In the genomic region with DNA sequence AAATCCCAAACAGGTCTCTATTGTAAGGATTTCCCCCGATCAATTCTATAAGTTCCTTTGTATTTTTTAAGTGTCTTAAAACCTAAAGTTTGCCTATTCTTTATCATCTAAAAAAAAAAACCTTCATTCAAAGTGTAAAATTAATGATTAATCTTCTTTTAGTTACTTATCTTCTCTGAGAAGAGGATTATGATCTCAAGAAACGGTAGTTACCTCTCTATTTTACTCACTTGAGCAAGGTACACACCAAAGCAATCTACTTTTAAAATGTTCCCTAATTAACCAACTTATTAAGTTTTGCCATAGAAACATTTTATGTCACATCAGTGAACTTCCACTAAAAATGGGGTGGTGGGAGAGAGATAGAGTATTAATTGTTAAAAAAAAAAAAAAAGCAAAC, we compare ENCODE assay signal across 16 cellular contexts. TPM values are rescaled to one million over a fixed set of nuclear protein-coding genes. Genes with fewer than 3 reads are reported as not detected.
DNase-seq lines count a peak whose midpoint lies in the region; ATAC-seq and TF ChIP-seq lines count a peak whose summit lies in the region.
"Had no signal": no experiment of that assay in that cellular context is flagged by ENCODE, and none has a peak within 500 bp of the region (broad histone marks: within the 10 kb centered on the region; RNA-seq: fewer than 3 reads in every experiment).

No MANE protein-coding gene starts in this region.

- H3K36me3 ChIP-seq in hepatocyte (replicated peaks; ENCODE audit: insufficient read depth, low read depth): no peaks in the 10 kb centered on the region
- no peaks in the 10 kb centered on the region for H3K36me3 ChIP-seq in sigmoid colon
- H3K36me3 ChIP-seq: BLaER1 had no signal

- H3K4me3 ChIP-seq in hepatocyte: no peak overlapping the region
- no peak overlapping the region for H3K4me3 ChIP-seq in sigmoid colon
- H3K4me3 ChIP-seq: A549, BLaER1, GM12878 had no signal

- H3K27me3 ChIP-seq in hepatocyte (no peaks in the 10 kb centered on the region), sigmoid colon (no peaks in the 10 kb centered on the region)
- H3K27me3 ChIP-seq: BLaER1 had no signal

- TF ChIP-seq CTCF in hepatocyte (IDR thresholded peaks at IDR 0.05; ENCODE audit: poor library complexity): no peak
- TF ChIP-seq CTCF in sigmoid colon (IDR thresholded peaks at IDR 0.05): no peak

- TF ChIP-seq EP300 in sigmoid colon (IDR thresholded peaks at IDR 0.05): no peak

- no peaks in the 10 kb centered on the region for H3K79me2 ChIP-seq in hepatocyte

- H3K27ac ChIP-seq in hepatocyte: peak overlapping the region; percentile 26
- H3K27ac ChIP-seq in sigmoid colon: no peak overlapping the region
- H3K27ac ChIP-seq: A549, BLaER1 had no signal

- no peaks in the 10 kb centered on the region for H4K20me1 ChIP-seq in hepatocyte (ENCODE audit: insufficient read depth, poor library complexity, severe bottlenecking)
- H4K20me1 ChIP-seq: BLaER1 had no signal

- peak; percentile 69 for ATAC-seq in GM18861 (IDR thresholded peaks at IDR 0.05; ENCODE audit: unreplicated experiment)
- ATAC-seq in HG03159 (IDR thresholded peaks at IDR 0.05; ENCODE audit: unreplicated experiment): peak; percentile 55
- ATAC-seq in left colon: no peak
- ATAC-seq: A549, GM12878 had no signal

- no peak overlapping the region for H2AFZ ChIP-seq in hepatocyte

- H3K9me3 ChIP-seq in hepatocyte (ENCODE audit: low read depth) (no peaks in the 10 kb centered on the region), sigmoid colon (no peaks in the 10 kb centered on the region)
- H3K9me3 ChIP-seq: A549, BLaER1 had no signal

- H3K9me2 ChIP-seq in hepatocyte (replicated peaks; ENCODE audit: insufficient read depth): no peaks in the 10 kb centered on the region

- H3K4me1 ChIP-seq in hepatocyte (ENCODE audit: insufficient read depth): peaks cover 8% of the 10 kb centered on the region
- H3K4me1 ChIP-seq in sigmoid colon: no peaks in the 10 kb centered on the region
- H3K4me1 ChIP-seq: A549, BLaER1 had no signal

- 66% methylated on average over 2 of the region's 2 CpGs for WGBS in hepatocyte (ENCODE audit: low lambda C conversion rate, missing lambda C conversion rate)
- WGBS in sigmoid colon, 2 donors: 57 to 72% methylated on average over 2 of the region's 2 CpGs

- intact Hi-C loops in left colon (cut with DNase I, micrococcal nuclease): no loop called here
- intact Hi-C loops in sigmoid colon (cut with DNase I): no loop called here

- H3K4me2 ChIP-seq in hepatocyte: peak overlapping the region; percentile 35
- H3K4me2 ChIP-seq: A549, BLaER1 had no signal

- DNase-seq in hepatocyte (ENCODE audit: low spot score) (no peak), NCI-H345 treated with DMSO at 0.1 percent for 48 hours (lab: John Stamatoyannopoulos, UW; ENCODE audit: unreplicated experiment) (no peak), NCI-H510A (lab: John Stamatoyannopoulos, UW) (no peak), left colon (no peak), sigmoid colon (no peak)
- DNase-seq: CD4-positive, alpha-beta memory T cell; DND-41; EL; HCEC 1CT; Karpas-422; KBM-7 had no signal

- TF ChIP-seq POLR2A in sigmoid colon (IDR thresholded peaks at IDR 0.05): no peak

RNA-seq across cellular contexts. Expression of gene GALNT7, which starts 15.2 kb away (rescaled TPM):
- total RNA-seq in hepatocyte (44.6 and 49.5 TPM in 2 replicates), left colon (100 to 1,000 TPM; 138 to 143 TPM), sigmoid colon (10 to 100 TPM; 13.2 to 18.6 (median 16.7) TPM)
- polyA plus RNA-seq in hepatocyte (23.1 and 23.7 TPM in 2 replicates), sigmoid colon (10 to 100 TPM; 15.5 to 22.7 (median 16.8) TPM)
